33 cellular contexts compared by ENCODE assay signal in genomic region chr11:1219446-1219835, GRCh38. TPM values are rescaled to one million over a fixed set of nuclear protein-coding genes. Genes with fewer than 3 reads are reported as not detected.
A peak's percentile ranks its signal among the peaks of the same experiment; 100 is the strongest.
DNase-seq lines count a peak whose midpoint lies in the region; ATAC-seq and TF ChIP-seq lines count a peak whose summit lies in the region.
"Had no signal": no experiment of that assay in that cellular context is flagged by ENCODE, and none has a peak within 500 bp of the region (broad histone marks: within the 10 kb centered on the region; RNA-seq: fewer than 3 reads in every experiment).

No MANE protein-coding gene starts in this region.

- H3K4me3 ChIP-seq in right atrium auricular region (no peak overlapping the region), mucosa of descending colon (no peak overlapping the region), upper lobe of right lung (no peak overlapping the region), tibial nerve (no peak overlapping the region)
- H3K4me3 ChIP-seq: esophagus squamous epithelium, hepatocyte, left lung, ovary, SJSA1 had no signal

- TF ChIP-seq EP300 in tibial nerve (IDR thresholded peaks at IDR 0.05): no peak

- no peak for TF ChIP-seq POLR2A in tibial nerve (IDR thresholded peaks at IDR 0.05)

- H3K27me3 ChIP-seq in right atrium auricular region (peaks cover 0 to 9% of the 10 kb centered on the region in 2 donors), upper lobe of right lung (peaks cover 44% of the 10 kb centered on the region), tibial nerve (peaks cover 0 to 48% of the 10 kb centered on the region in 2 donors)
- H3K27me3 ChIP-seq: hepatocyte, SJSA1 had no signal

- H3K9me3 ChIP-seq in right atrium auricular region: no peaks in the 10 kb centered on the region
- H3K9me3 ChIP-seq in mucosa of descending colon: no peaks in the 10 kb centered on the region
- no peaks in the 10 kb centered on the region for H3K9me3 ChIP-seq in upper lobe of right lung
- H3K9me3 ChIP-seq in tibial nerve: peaks cover 0 to 6% (median 0%) of the 10 kb centered on the region in 4 donors
- H3K9me3 ChIP-seq: esophagus squamous epithelium, left lung, ovary, SJSA1 had no signal

- H3K36me3 ChIP-seq in right atrium auricular region: no peaks in the 10 kb centered on the region
- no peaks in the 10 kb centered on the region for H3K36me3 ChIP-seq in mucosa of descending colon (ENCODE audit: low read depth)
- H3K36me3 ChIP-seq in upper lobe of right lung: no peaks in the 10 kb centered on the region
- no peaks in the 10 kb centered on the region for H3K36me3 ChIP-seq in tibial nerve
- H3K36me3 ChIP-seq: esophagus squamous epithelium, left lung, ovary, SJSA1 had no signal

- DNase-seq in left cardiac atrium (peak; percentile 10), right atrium auricular region (ENCODE audit: low spot score) (no peak), ecto neural progenitor cell (ENCODE audit: low spot score) (peak; percentile 48), mucosa of descending colon (peak in 2 of 3 donors; percentile 52 to 59), upper lobe of right lung (peak; percentile 66), tibial nerve (ENCODE audit: low spot score in 2 of 2) (no peak)
- DNase-seq: ACHN; activated CD4-positive, alpha-beta memory T cell treated with anti-CD3 and anti-CD28 coated beads for 36 hours; activated CD8-positive, alpha-beta memory T cell treated with anti-CD3 and anti-CD28 coated beads, Interleukin-2, amount 50 U/mL, for 48 hours; anterior cingulate cortex; caudate nucleus; esophagus squamous epithelium; foreskin melanocyte; GF-D8; immature natural killer cell; NCI-H1048; NCI-H1694 treated with DMSO at 0.1 percent for 48 hours; NCI-H510A treated with DMSO at 0.1 percent for 48 hours; NK-92 treated with Interleukin-12 subunit alpha and Interleukin-12 subunit beta, amount 100 ng/mL, for 24 hours; stimulated activated CD4-positive, alpha-beta T cell treated with anti-CD3 and anti-CD28 coated beads, Interleukin-12 subunit alpha, Interleukin-12 subunit beta, amount 100 ng/mL, for 4 hours; stimulated activated CD4-positive, alpha-beta T cell treated with anti-CD3 and anti-CD28 coated beads, Interleukin-4, amount 100 ng/mL, for 1 hour; T-cell had no signal

- ATAC-seq in left cardiac atrium (peak in 1 of 2 donors; percentile 12), mucosa of descending colon (peak; percentile 1), upper lobe of right lung (no peak), HG03280 (IDR thresholded peaks at IDR 0.05; ENCODE audit: unreplicated experiment) (no peak), HG02588 (IDR thresholded peaks at IDR 0.05; ENCODE audit: unreplicated experiment) (no peak)
- ATAC-seq: activated T-helper 17 cell treated with anti-CD3 and anti-CD28 coated beads, Interleukin-2, amount 50 U/mL, for 72 hours; left lung; naive thymus-derived CD8-positive, alpha-beta T cell; T-cell had no signal

- H3K4me1 ChIP-seq in right atrium auricular region (no peaks in the 10 kb centered on the region), mucosa of descending colon (ENCODE audit: low read depth) (peaks cover 35% of the 10 kb centered on the region), upper lobe of right lung (no peaks in the 10 kb centered on the region), tibial nerve (peaks cover 0 to 14% (median 0%) of the 10 kb centered on the region in 4 donors)
- H3K4me1 ChIP-seq: left lung, SJSA1 had no signal

- intact Hi-C loops in left cardiac atrium (cut with DNase I): no loop called here
- intact Hi-C loops in mucosa of descending colon (cut with DNase I, micrococcal nuclease): no loop called here
- intact Hi-C loops in upper lobe of right lung (cut with DNase I): no loop called here

- no peak for TF ChIP-seq CTCF in right atrium auricular region (IDR thresholded peaks at IDR 0.05)
- TF ChIP-seq CTCF in mucosa of descending colon (IDR thresholded peaks at IDR 0.05): no peak
- no peak for TF ChIP-seq CTCF in upper lobe of right lung (IDR thresholded peaks at IDR 0.05)
- TF ChIP-seq CTCF in tibial nerve (IDR thresholded peaks at IDR 0.05): no peak

- WGBS in tibial nerve, 2 donors: 59 to 61% methylated on average over 6 to 7 of the region's 10 CpGs

- H3K27ac ChIP-seq in right atrium auricular region: no peak overlapping the region
- no peak overlapping the region for H3K27ac ChIP-seq in upper lobe of right lung
- H3K27ac ChIP-seq in tibial nerve: no peak overlapping the region
- H3K27ac ChIP-seq: hepatocyte, left lung, ovary, SJSA1 had no signal

RNA-seq across cellular contexts. Expression of gene MUC5B, which starts 3.4 kb away (rescaled TPM):
- total RNA-seq in left cardiac atrium (not detected), right atrium auricular region (not detected), mucosa of descending colon (100 to 1,000 TPM; 133 to 431 (median 135) TPM), upper lobe of right lung (1.2 TPM), tibial nerve (under 1 TPM in 2 of 4 donors, not detected in 2; under 0.01 to 0.22 TPM)
- total RNA-seq: activated CD4-positive, alpha-beta memory T cell treated with anti-CD3 and anti-CD28 coated beads for 36 hours; activated T-helper 17 cell treated with anti-CD3 and anti-CD28 coated beads, Interleukin-2, amount 50 U/mL, for 72 hours; mesothelial cell of epicardium; naive thymus-derived CD8-positive, alpha-beta T cell; SJSA1; subcutaneous adipose tissue; ureter had no signal

Comparison
In these comparisons a context has a peak if more than half of its experiments do, and no peak if none do; other contexts are left out.
1. DNase-seq: peak in left cardiac atrium (single experiment), ecto neural progenitor cell (single experiment), mucosa of descending colon (2 of 3) and upper lobe of right lung (single experiment); none in right atrium auricular region (single experiment) and tibial nerve (0 of 2).
2. RNA of gene MUC5B, which starts 3.4 kb away (total RNA-seq): 133 to 431 TPM in mucosa of descending colon; 1.2 TPM in upper lobe of right lung (single experiment), not detected in left cardiac atrium, not detected in right atrium auricular region and under 0.01 to 0.22 TPM in tibial nerve; every median in the first group is over 10 times any median in the second.